In genomic region chr17:37043201-37043600, GRCh38 we compare ENCODE assay signal across 1 cellular context.
A peak's percentile ranks its signal among the peaks of the same experiment; 100 is the strongest.
TF ChIP-seq lines count a peak whose summit lies in the region.

No MANE protein-coding gene starts in this region.

TF ChIP-seq in HepG2, 621 proteins besides CTCF, POLR2A, EP300 and RAD21 (continued from another document and continues in another):
- TF ChIP-seq SP5 (CRISPR knock-in tag; IDR thresholded peaks at IDR 0.05; ENCODE audit: borderline replicate concordance, low read depth) (peak; percentile 69; the same call in 1 of the 2 replicates), HOMEZ (CRISPR knock-in tag; IDR thresholded peaks at IDR 0.05; ENCODE audit: low read depth) (peak; percentile 69; the same call in 1 of the 2 replicates), HDAC2 (CRISPR knock-in tag; IDR thresholded peaks at IDR 0.05) (peak; percentile 23; the same call in 1 of the 2 replicates), MEF2D (CRISPR knock-in tag; IDR thresholded peaks at IDR 0.05) (0 out of 2 replicates have a peak, but pooled peaks have one; percentile 29), FOXP1 (IDR thresholded peaks at IDR 0.05) (no peak), FOXP1 (CRISPR knock-in tag; IDR thresholded peaks at IDR 0.05) (peak; percentile 54; the same call in 1 of the 2 replicates), ZKSCAN1 (IDR thresholded peaks at IDR 0.05; ENCODE audit: low read length) (0 out of 2 replicates have a peak, but pooled peaks have one; percentile 49), MTA1 (CRISPR knock-in tag; IDR thresholded peaks at IDR 0.05; ENCODE audit: borderline replicate concordance) (no peak), MNT (IDR thresholded peaks at IDR 0.05) (0 out of 2 replicates have a peak, but pooled peaks have one; percentile 20), PPARG (CRISPR knock-in tag; conservative IDR thresholded peaks at IDR 0.05) (peak; percentile 63; the same call in 1 of the 2 replicates), FOXA3 (CRISPR knock-in tag; IDR thresholded peaks at IDR 0.05) (peak; percentile 57; the same call in 1 of the 2 replicates), PAXIP1 (CRISPR knock-in tag; conservative IDR thresholded peaks at IDR 0.05) (peak; percentile 81), RXRB (CRISPR knock-in tag; IDR thresholded peaks at IDR 0.05; ENCODE audit: borderline replicate concordance) (peak; percentile 64; the same call in 1 of the 2 replicates), SRF (IDR thresholded peaks at IDR 0.05; ENCODE audit: low read depth, low read length) (0 out of 2 replicates have a peak, but pooled peaks have one; percentile 36), IKZF5 (CRISPR knock-in tag; IDR thresholded peaks at IDR 0.05) (0 out of 2 replicates have a peak, but pooled peaks have one; percentile 17), ZNF281 (CRISPR knock-in tag; IDR thresholded peaks at IDR 0.05; ENCODE audit: borderline replicate concordance) (peak; percentile 53; the same call in 1 of the 2 replicates), TARDBP (CRISPR knock-in tag; IDR thresholded peaks at IDR 0.05) (no peak), CCAR2 (optimal IDR thresholded peaks at IDR 0.05; ENCODE audit: low read depth, low read length) (no peak), SOX5 (CRISPR knock-in tag; IDR thresholded peaks at IDR 0.05; ENCODE audit: borderline replicate concordance) (peak; percentile 23; the same call in 1 of the 2 replicates), SMAD1 (CRISPR knock-in tag; IDR thresholded peaks at IDR 0.05; ENCODE audit: borderline replicate concordance, low read depth) (no peak), ZBTB21 (CRISPR knock-in tag; IDR thresholded peaks at IDR 0.05) (peak; percentile 56; the same call in 1 of the 2 replicates), HNF4A (CRISPR knock-in tag; IDR thresholded peaks at IDR 0.05) (peak; percentile 32; the same call in 1 of the 2 replicates), CREB1 (IDR thresholded peaks at IDR 0.05) (0 out of 2 replicates have a peak, but pooled peaks have one; percentile 3), CREB1 (CRISPR knock-in tag; IDR thresholded peaks at IDR 0.05) (no peak), SOX13 (IDR thresholded peaks at IDR 0.05) (no peak), SOX13 (CRISPR knock-in tag; conservative IDR thresholded peaks at IDR 0.05 in 1 of 2, IDR thresholded peaks at IDR 0.05 in 1 of 2) (peak in 1 of 2 experiments; percentile 14; a peak in 1 of 4 replicates), TCF7 (IDR thresholded peaks at IDR 0.05; ENCODE audit: low read depth) (peak; percentile 52; the same call in 1 of the 2 replicates), CREB3 (CRISPR knock-in tag; IDR thresholded peaks at IDR 0.05) (no peak), PRPF4 (IDR thresholded peaks at IDR 0.05; ENCODE audit: low read depth, low read length, poor library complexity, severe bottlenecking) (no peak), ZNF652 (CRISPR knock-in tag; IDR thresholded peaks at IDR 0.05; ENCODE audit: borderline replicate concordance, low read depth) (peak; percentile 67; the same call in 1 of the 2 replicates), MED1 (CRISPR knock-in tag; IDR thresholded peaks at IDR 0.05) (peak; percentile 34; the same call in 1 of the 2 replicates), GZF1 (CRISPR knock-in tag; IDR thresholded peaks at IDR 0.05) (no peak), MIXL1 (CRISPR knock-in tag; IDR thresholded peaks at IDR 0.05) (peak; percentile 79), ZNF530 (CRISPR knock-in tag; IDR thresholded peaks at IDR 0.05; ENCODE audit: low read depth) (no peak), ZNF75D (CRISPR knock-in tag; IDR thresholded peaks at IDR 0.05; ENCODE audit: borderline replicate concordance) (no peak), RARA (CRISPR knock-in tag; IDR thresholded peaks at IDR 0.05) (peak; percentile 65; the same call in 1 of the 2 replicates), TFE3 (CRISPR knock-in tag; IDR thresholded peaks at IDR 0.05) (peak; percentile 67; the same call in 1 of the 2 replicates), PATZ1 (CRISPR knock-in tag; IDR thresholded peaks at IDR 0.05) (0 out of 2 replicates have a peak, but pooled peaks have one; percentile 15), SMARCC2 (IDR thresholded peaks at IDR 0.05) (no peak), FUBP1 (CRISPR knock-in tag; IDR thresholded peaks at IDR 0.05; ENCODE audit: borderline replicate concordance) (no peak), ZNF17 (CRISPR knock-in tag; IDR thresholded peaks at IDR 0.05) (no peak), IKZF1 (IDR thresholded peaks at IDR 0.05) (no peak), HNRNPUL1 (IDR thresholded peaks at IDR 0.05; ENCODE audit: low read depth, low read length) (no peak), SAP130 (CRISPR knock-in tag; IDR thresholded peaks at IDR 0.05; ENCODE audit: low read depth) (peak; percentile 40), ZNF333 (CRISPR knock-in tag; IDR thresholded peaks at IDR 0.05; ENCODE audit: borderline replicate concordance) (no peak), NR2F6 (IDR thresholded peaks at IDR 0.05) (no peak), NR2F6 (CRISPR knock-in tag; IDR thresholded peaks at IDR 0.05) (0 out of 2 replicates have a peak, but pooled peaks have one; percentile 14), ONECUT2 (CRISPR knock-in tag; IDR thresholded peaks at IDR 0.05) (no peak), ETV5 (CRISPR knock-in tag; IDR thresholded peaks at IDR 0.05; ENCODE audit: borderline replicate concordance) (peak; percentile 74; the same call in 1 of the 2 replicates)
